Comparison of ENCODE assay signal across 12 cellular contexts in genomic region chr3:48434591-48435222, GRCh38. TPM values are rescaled to one million over a fixed set of nuclear protein-coding genes. Genes with fewer than 3 reads are reported as not detected.
DNase-seq lines count a peak whose midpoint lies in the region; ATAC-seq, FAIRE-seq and TF ChIP-seq lines count a peak whose summit lies in the region.
"Had no signal": no experiment of that assay in that cellular context is flagged by ENCODE, and none has a peak within 500 bp of the region (broad histone marks: within the 10 kb centered on the region; RNA-seq: fewer than 3 reads in every experiment).

No MANE protein-coding gene starts in this region.

- H3K27ac ChIP-seq in RWPE1 (peak overlapping the region; percentile 99), small intestine (ENCODE audit: low read depth in 1 of 2, low read length in 1 of 2) (peak overlapping the region; percentile 73 to 75)

- DNase-seq in RWPE1 (ENCODE audit: low spot score) (no peak), erythroblast (lab: John Stamatoyannopoulos, UW) (peak; percentile 26 to 54), small intestine (peak; percentile 55)
- no peak for DNase-seq in activated T-helper 1 cell treated with anti-CD3 and anti-CD28 coated beads, Interleukin-12 subunit alpha, Interleukin-12 subunit beta, Interleukin-2, Interleukin-4 antibody, amounts not matched to agents 30 ng/mL and 10 ng/mL and 1 ng/mL, durations not matched to agents 14 hours and 24 hours and 36 hours (ENCODE audit: low spot score)
- DNase-seq: activated T-cell treated with anti-CD3 and anti-CD28 coated beads, Interleukin-2, amount 50 U/mL, for 4 hours; NCI-H2081; OCI-M1 had no signal

- POLR2A ChIA-PET in RWPE1 (lab: Yijun Ruan, JAX; ENCODE audit: low non-redundant PET), result no interaction called here

- no peak overlapping the region for H3K4me3 Mint-ChIP-seq in activated T-helper 1 cell treated with anti-CD3 and anti-CD28 coated beads, Interleukin-12 subunit alpha, Interleukin-12 subunit beta, Interleukin-2, Interleukin-4 antibody, amounts not matched to agents 30 ng/mL and 10 ng/mL and 1 ng/mL, durations not matched to agents 14 hours and 24 hours and 36 hours
- H3K4me3 Mint-ChIP-seq: activated T-cell treated with anti-CD3 and anti-CD28 coated beads, Interleukin-2, amount 50 U/mL, for 4 hours; central memory CD8-positive, alpha-beta T cell; stimulated activated memory B cell treated with anti-CD40 and anti-IgM and Interleukin-4, amounts not matched to agents 10 μg/mL and 1 μg/mL and 100 μg/mL, for 72 hours had no signal

- TF ChIP-seq CTCF in RWPE1 (conservative IDR thresholded peaks at IDR 0.05; ENCODE audit: low read depth), result no peak

- WGBS in small intestine, 3 donors, result 57 to 67% (median 57%) methylated on average over 15 of the region's 15 CpGs

- peaks cover 34% of the 10 kb centered on the region for H3K4me1 Mint-ChIP-seq in activated T-helper 1 cell treated with anti-CD3 and anti-CD28 coated beads, Interleukin-12 subunit alpha, Interleukin-12 subunit beta, Interleukin-2, Interleukin-4 antibody, amounts not matched to agents 30 ng/mL and 10 ng/mL and 1 ng/mL, durations not matched to agents 14 hours and 24 hours and 36 hours (ENCODE audit: low read depth)

- no peaks in the 10 kb centered on the region for H3K27me3 Mint-ChIP-seq in activated T-helper 1 cell treated with anti-CD3 and anti-CD28 coated beads, Interleukin-12 subunit alpha, Interleukin-12 subunit beta, Interleukin-2, Interleukin-4 antibody, amounts not matched to agents 30 ng/mL and 10 ng/mL and 1 ng/mL, durations not matched to agents 14 hours and 24 hours and 36 hours (ENCODE audit: insufficient read depth)
- H3K27me3 Mint-ChIP-seq: central memory CD8-positive, alpha-beta T cell had no signal

- H3K9me3 ChIP-seq in small intestine (ENCODE audit: control insufficient read depth, low read depth), result no peaks in the 10 kb centered on the region

- TF ChIP-seq POLR2A in erythroblast (IDR thresholded peaks at IDR 0.05; ENCODE audit: low read length), result no peak

- H3K9me3 Mint-ChIP-seq in activated T-helper 1 cell treated with anti-CD3 and anti-CD28 coated beads, Interleukin-12 subunit alpha, Interleukin-12 subunit beta, Interleukin-2, Interleukin-4 antibody, amounts not matched to agents 30 ng/mL and 10 ng/mL and 1 ng/mL, durations not matched to agents 14 hours and 24 hours and 36 hours, result no peaks in the 10 kb centered on the region
- H3K9me3 Mint-ChIP-seq: activated T-cell treated with anti-CD3 and anti-CD28 coated beads, Interleukin-2, amount 50 U/mL, for 4 hours; central memory CD8-positive, alpha-beta T cell; stimulated activated memory B cell treated with anti-CD40 and anti-IgM and Interleukin-4, amounts not matched to agents 10 μg/mL and 1 μg/mL and 100 μg/mL, for 72 hours had no signal

- ATAC-seq in HG03175 (IDR thresholded peaks at IDR 0.05; ENCODE audit: unreplicated experiment) (no peak), GM21390 (IDR thresholded peaks at IDR 0.05; ENCODE audit: unreplicated experiment) (no peak)
- ATAC-seq: activated T-cell treated with anti-CD3 and anti-CD28 coated beads, Interleukin-2, amount 50 U/mL, for 4 hours; stimulated activated memory B cell treated with anti-CD40 and anti-IgM and Interleukin-4, amounts not matched to agents 10 μg/mL and 1 μg/mL and 100 μg/mL, for 72 hours had no signal

- H3K4me3 ChIP-seq in small intestine (ENCODE audit: low read depth in 1 of 2, low read length in 2 of 2), result no peak overlapping the region

- intact Hi-C loops in activated T-helper 1 cell treated with anti-CD3 and anti-CD28 coated beads, Interleukin-12 subunit alpha, Interleukin-12 subunit beta, Interleukin-2, Interleukin-4 antibody, amounts not matched to agents 30 ng/mL and 10 ng/mL and 1 ng/mL, durations not matched to agents 14 hours and 24 hours and 36 hours (cut with micrococcal nuclease), result loop anchor here (5.0 kb wide), 1 partner anchor 38 kb away; no protein-coding TSS in a partner anchor

- H3K36me3 Mint-ChIP-seq in activated T-helper 1 cell treated with anti-CD3 and anti-CD28 coated beads, Interleukin-12 subunit alpha, Interleukin-12 subunit beta, Interleukin-2, Interleukin-4 antibody, amounts not matched to agents 30 ng/mL and 10 ng/mL and 1 ng/mL, durations not matched to agents 14 hours and 24 hours and 36 hours (ENCODE audit: low read depth), result peaks cover 14% of the 10 kb centered on the region

- H3K27ac Mint-ChIP-seq in activated T-helper 1 cell treated with anti-CD3 and anti-CD28 coated beads, Interleukin-12 subunit alpha, Interleukin-12 subunit beta, Interleukin-2, Interleukin-4 antibody, amounts not matched to agents 30 ng/mL and 10 ng/mL and 1 ng/mL, durations not matched to agents 14 hours and 24 hours and 36 hours, result no peak overlapping the region
- H3K27ac Mint-ChIP-seq: stimulated activated memory B cell treated with anti-CD40 and anti-IgM and Interleukin-4, amounts not matched to agents 10 μg/mL and 1 μg/mL and 100 μg/mL, for 72 hours had no signal

- CTCF ChIA-PET in RWPE1 (lab: Yijun Ruan, JAX), result interaction anchor here (0.7 to 1.1 kb wide), 2 partner anchors 34 to 271 kb away, joined by 3 read pairs; no protein-coding TSS in a partner anchor

- H3K36me3 ChIP-seq in small intestine (ENCODE audit: control insufficient read depth in 2 of 2, insufficient read depth in 2 of 2, low read length in 2 of 2), result peaks cover 0 to 2% of the 10 kb centered on the region in 2 donors

- H3K4me1 ChIP-seq in small intestine (ENCODE audit: control insufficient read depth in 2 of 2, insufficient read depth in 1 of 2, low read depth in 1 of 2, low read length in 1 of 2), result peaks cover 3 to 6% of the 10 kb centered on the region in 2 donors

- H3K27me3 ChIP-seq in small intestine (ENCODE audit: control insufficient read depth in 2 of 2, insufficient read depth in 2 of 2, low read length in 2 of 2), result no peaks in the 10 kb centered on the region

- no peak for FAIRE-seq in small intestine (lab: Jason Lieb, UNC)
- FAIRE-seq: D721Med had no signal

RNA-seq across cellular contexts. Expression of gene PLXNB1, which starts 4.8 kb away (rescaled TPM):
- 10 to 100 TPM; 56.5 to 61.7 (median 59.1) TPM for polyA plus RNA-seq in small intestine
- total RNA-seq in activated T-helper 1 cell treated with anti-CD3 and anti-CD28 coated beads, Interleukin-12 subunit alpha, Interleukin-12 subunit beta, Interleukin-2, Interleukin-4 antibody, amounts not matched to agents 30 ng/mL and 10 ng/mL and 1 ng/mL, durations not matched to agents 14 hours and 24 hours and 36 hours, result 5.7 and 7.0 TPM in 2 replicates

RNA-seq across cellular contexts. Expression of gene CCDC51, which starts 5.2 kb away (rescaled TPM):
- 10 to 100 TPM; 11.1 to 22.6 (median 20.8) TPM for polyA plus RNA-seq in small intestine
- 26.0 and 26.3 TPM in 2 replicates for total RNA-seq in activated T-helper 1 cell treated with anti-CD3 and anti-CD28 coated beads, Interleukin-12 subunit alpha, Interleukin-12 subunit beta, Interleukin-2, Interleukin-4 antibody, amounts not matched to agents 30 ng/mL and 10 ng/mL and 1 ng/mL, durations not matched to agents 14 hours and 24 hours and 36 hours

RNA-seq across cellular contexts. Expression of gene TMA7, which starts 5.3 kb away (rescaled TPM):
- 100 to 1,000 TPM; 431 to 744 (median 617) TPM for polyA plus RNA-seq in small intestine
- total RNA-seq in activated T-helper 1 cell treated with anti-CD3 and anti-CD28 coated beads, Interleukin-12 subunit alpha, Interleukin-12 subunit beta, Interleukin-2, Interleukin-4 antibody, amounts not matched to agents 30 ng/mL and 10 ng/mL and 1 ng/mL, durations not matched to agents 14 hours and 24 hours and 36 hours, result 262 and 266 TPM in 2 replicates

RNA-seq across cellular contexts. Expression of gene ATRIP, which starts 11.8 kb away (rescaled TPM):
- 1 to 10 TPM; 1.1 to 4.8 (median 1.6) TPM for polyA plus RNA-seq in small intestine
- total RNA-seq in activated T-helper 1 cell treated with anti-CD3 and anti-CD28 coated beads, Interleukin-12 subunit alpha, Interleukin-12 subunit beta, Interleukin-2, Interleukin-4 antibody, amounts not matched to agents 30 ng/mL and 10 ng/mL and 1 ng/mL, durations not matched to agents 14 hours and 24 hours and 36 hours, result 16.5 and 20.5 TPM in 2 replicates

Comparison
In these comparisons a context has a peak if more than half of its experiments do, and no peak if none do; other contexts are left out.
1. DNase-seq: peak in erythroblast (2 of 2) and small intestine (single experiment); none in RWPE1 (single experiment) and activated T-helper 1 cell treated with anti-CD3 and anti-CD28 coated beads, Interleukin-12 subunit alpha, Interleukin-12 subunit beta, Interleukin-2, Interleukin-4 antibody, amounts not matched to agents 30 ng/mL and 10 ng/mL and 1 ng/mL, durations not matched to agents 14 hours and 24 hours and 36 hours (single experiment).